11 cellular contexts compared by ENCODE assay signal in genomic region chr11:72712168-72712721, GRCh38. TPM values are rescaled to one million over a fixed set of nuclear protein-coding genes. Genes with fewer than 3 reads are reported as not detected.
DNase-seq lines count a peak whose midpoint lies in the region; ATAC-seq, FAIRE-seq and TF ChIP-seq lines count a peak whose summit lies in the region.
"Had no signal": no experiment of that assay in that cellular context is flagged by ENCODE, and none has a peak within 500 bp of the region (broad histone marks: within the 10 kb centered on the region; RNA-seq: fewer than 3 reads in every experiment).

No MANE protein-coding gene starts in this region.

- H3K36me3 Mint-ChIP-seq in Caco-2 (ENCODE audit: insufficient read depth, unreplicated experiment) (peaks cover 31% of the 10 kb centered on the region), astrocyte (ENCODE audit: low read depth, unreplicated experiment) (peaks cover 25% of the 10 kb centered on the region)

- H3K4me1 ChIP-seq in Caco-2 (no peaks in the 10 kb centered on the region), astrocyte (ENCODE audit: insufficient read depth, low read length) (peaks cover 8% of the 10 kb centered on the region), kidney (ENCODE audit: control insufficient read depth in 1 of 2, insufficient read depth in 1 of 2, low read depth in 1 of 2, low read length in 2 of 2) (peaks cover 0 to 4% of the 10 kb centered on the region in 2 donors), psoas muscle (peaks cover 6% of the 10 kb centered on the region)

- H3K36me3 ChIP-seq in Caco-2 (ENCODE audit: control insufficient read depth, insufficient read depth, low read length) (peaks cover 10% of the 10 kb centered on the region; the same call in 1 of the 2 replicates), astrocyte (ENCODE audit: insufficient read depth, low read length) (peaks cover 5% of the 10 kb centered on the region), kidney (ENCODE audit: control insufficient read depth in 1 of 2, insufficient read depth in 2 of 2, low read length in 2 of 2) (peaks cover 17 to 26% of the 10 kb centered on the region in 2 donors), psoas muscle (ENCODE audit: insufficient read depth in 1 of 2, low read depth in 1 of 2) (peaks cover 0 to 46% of the 10 kb centered on the region in 2 donors)

- H3K4me3 ChIP-seq in Caco-2 (ENCODE audit: low read depth, low read length) (no peak overlapping the region), astrocyte (ENCODE audit: insufficient read depth, low read depth, low read length) (no peak overlapping the region), kidney (ENCODE audit: low read length in 2 of 2) (no peak overlapping the region), psoas muscle (no peak overlapping the region)

- intact Hi-C loops in Caco-2 (cut with micrococcal nuclease; ENCODE audit: unreplicated experiment) = no loop called here
- intact Hi-C loops in kidney (cut with DNase I) = no loop called here
- intact Hi-C loops in psoas muscle (cut with DNase I) = no loop called here

- POLR2A ChIA-PET in Caco-2 (lab: Charles Lee) = no interaction called here

- WGBS in psoas muscle, 3 donors = 58 to 70% (median 64%) methylated on average over 21 to 26 of the region's 26 CpGs

- H3K27me3 ChIP-seq in Caco-2 (replicated peaks; ENCODE audit: control insufficient read depth, insufficient read depth, low read length) (no peaks in the 10 kb centered on the region), astrocyte (ENCODE audit: insufficient read depth, low read length) (no peaks in the 10 kb centered on the region), psoas muscle (ENCODE audit: insufficient read depth in 3 of 3, low read length in 2 of 3) (no peaks in the 10 kb centered on the region)

- H3K9ac ChIP-seq in astrocyte (ENCODE audit: low read length) = peak overlapping the region; percentile 46
- H3K9ac ChIP-seq in kidney (ENCODE audit: low read length in 2 of 2) = no peak overlapping the region

- peaks cover 13% of the 10 kb centered on the region for H3K79me2 ChIP-seq in astrocyte (ENCODE audit: insufficient read depth, low read length)

- no TSS peak for BruUV-seq in Caco-2 (replicated peaks; lab: Mats Ljungman, UMichigan)

- FAIRE-seq in astrocyte (lab: Jason Lieb, UNC) (no peak), kidney (lab: Jason Lieb, UNC) (no peak), RCC 7860 (lab: Jason Lieb, UNC) (no peak)

- H2AFZ ChIP-seq in astrocyte (ENCODE audit: low read depth, low read length) = no peak overlapping the region

- CTCF ChIA-PET in Caco-2 (lab: Charles Lee) = interaction anchor here (0.6 kb wide), 2 partner anchors 123 to 593 kb away, joined by 3 to 4 read pairs; no protein-coding TSS in a partner anchor

- H3K4me1 Mint-ChIP-seq in Caco-2 (ENCODE audit: low read depth, unreplicated experiment) = peaks cover 7% of the 10 kb centered on the region
- peaks cover 6% of the 10 kb centered on the region for H3K4me1 Mint-ChIP-seq in astrocyte (ENCODE audit: low read depth, unreplicated experiment)

- no peak overlapping the region for H3K27ac ChIP-seq in astrocyte (ENCODE audit: low read depth, low read length)
- H3K27ac ChIP-seq in kidney (ENCODE audit: low read depth in 2 of 2, low read length in 2 of 2) = peak overlapping the region in 1 of 2 donors; percentile 2
- H3K27ac ChIP-seq in psoas muscle = no peak overlapping the region

- H3K4me3 Mint-ChIP-seq in Caco-2 (ENCODE audit: unreplicated experiment) (no peak overlapping the region), astrocyte (ENCODE audit: unreplicated experiment) (no peak overlapping the region)
- H3K4me3 Mint-ChIP-seq: CD4-positive, alpha-beta T cell had no signal

- H3K9me3 ChIP-seq in Caco-2 = no peaks in the 10 kb centered on the region
- H3K9me3 ChIP-seq in astrocyte (ENCODE audit: insufficient read depth, low read depth, low read length) = no peaks in the 10 kb centered on the region
- H3K9me3 ChIP-seq in kidney (ENCODE audit: control insufficient read depth in 1 of 2, low read length in 2 of 2) = no peaks in the 10 kb centered on the region
- no peaks in the 10 kb centered on the region for H3K9me3 ChIP-seq in psoas muscle

- H3K27me3 Mint-ChIP-seq in Caco-2 (ENCODE audit: insufficient read depth, unreplicated experiment) (no peaks in the 10 kb centered on the region), astrocyte (ENCODE audit: low read depth, unreplicated experiment) (peaks cover 2% of the 10 kb centered on the region)
- H3K27me3 Mint-ChIP-seq: CD4-positive, alpha-beta T cell had no signal

- H3K4me2 ChIP-seq in astrocyte (ENCODE audit: low read length) = peak overlapping the region; percentile 77

- H3K9me3 Mint-ChIP-seq in Caco-2 (ENCODE audit: unreplicated experiment) (no peaks in the 10 kb centered on the region), astrocyte (ENCODE audit: unreplicated experiment) (no peaks in the 10 kb centered on the region)
- H3K9me3 Mint-ChIP-seq: CD4-positive, alpha-beta T cell had no signal

- TF ChIP-seq CTCF in Caco-2 (IDR thresholded peaks at IDR 0.05; ENCODE audit: insufficient read depth in 1 of 2, low read depth in 1 of 2, low read length in 1 of 2, severe bottlenecking in 1 of 2, unreplicated experiment in 1 of 2) (no peak), astrocyte (IDR thresholded peaks at IDR 0.05; ENCODE audit: insufficient read depth, low read depth, low read length) (no peak), kidney (IDR thresholded peaks at IDR 0.05; ENCODE audit: borderline replicate concordance, extremely low read depth, insufficient read depth) (no peak), psoas muscle (IDR thresholded peaks at IDR 0.05) (no peak)

- H3K27ac Mint-ChIP-seq in Caco-2 (ENCODE audit: unreplicated experiment) (peak overlapping the region; percentile 1), astrocyte (ENCODE audit: unreplicated experiment) (no peak overlapping the region)
- H3K27ac Mint-ChIP-seq: CD4-positive, alpha-beta T cell had no signal

- peak in 3 of 4 donors; percentile 34 to 42 (median 39) for ATAC-seq in psoas muscle
- no peak for ATAC-seq in GM21447 (IDR thresholded peaks at IDR 0.05; ENCODE audit: unreplicated experiment)
- no peak for ATAC-seq in GM19328 (IDR thresholded peaks at IDR 0.05; ENCODE audit: unreplicated experiment)
- ATAC-seq in HG02763 (IDR thresholded peaks at IDR 0.05; ENCODE audit: unreplicated experiment) = no peak

- DNase-seq in Caco-2 (no peak), astrocyte (ENCODE audit: low read depth) (peak; percentile 12), kidney (peak; percentile 87), psoas muscle (peak; percentile 68 to 83), RCC 7860 (ENCODE audit: low spot score) (no peak)
- DNase-seq: activated T-cell treated with anti-CD3 and anti-CD28 coated beads, Interleukin-2, amount 50 U/mL, for 48 hours; CD4-positive, alpha-beta T cell; NCI-H748 treated with DMSO at 0.1 percent for 48 hours had no signal

- H4K20me1 ChIP-seq in astrocyte (ENCODE audit: insufficient read depth, low read length) = peaks cover 74% of the 10 kb centered on the region

RNA-seq across cellular contexts. Expression of gene PDE2A, which starts 38.0 kb away (rescaled TPM):
- 1.2 and 1.4 TPM in 2 replicates for total RNA-seq in Caco-2 (2022)
- 0.75 and 0.82 TPM in 2 replicates for total RNA-seq in astrocyte
- 42.0 TPM for total RNA-seq in kidney
- 12.6 TPM for polyA plus RNA-seq in kidney (ENCODE audit: insufficient read depth, low read depth, low replicate concordance)
- 10 to 100 TPM in 2 of 4 donors, 1 to 10 TPM in 2; 6.0 to 20.1 (median 10.1) TPM for total RNA-seq in psoas muscle
- polyA plus RNA-seq in psoas muscle = 10 to 100 TPM in 1 of 3 donors, 1 to 10 TPM in 2; 6.9 to 16.6 (median 7.6) TPM

RNA-seq across cellular contexts. Expression of gene ARAP1, which starts 40.0 kb away (rescaled TPM):
- total RNA-seq in Caco-2 (2022) (87.1 and 102 TPM in 2 replicates), astrocyte (31.9 and 33.8 TPM in 2 replicates), kidney (80.8 TPM), psoas muscle (10 to 100 TPM; 16.0 to 27.5 (median 18.9) TPM)
- polyA plus RNA-seq in kidney (ENCODE audit: insufficient read depth, low read depth, low replicate concordance) (58.2 TPM), psoas muscle (10 to 100 TPM; 16.8 to 19.8 (median 17.5) TPM)

Comparison
In these comparisons a context has a peak if more than half of its experiments do, and no peak if none do; other contexts are left out.
1. DNase-seq: peak in astrocyte (single experiment), kidney (single experiment) and psoas muscle (2 of 2); none in Caco-2 (0 of 2) and RCC 7860 (single experiment).
2. ATAC-seq: peak in psoas muscle (3 of 4); none in GM21447 (single experiment), GM19328 (single experiment) and HG02763 (single experiment).